In the genomic region with DNA sequence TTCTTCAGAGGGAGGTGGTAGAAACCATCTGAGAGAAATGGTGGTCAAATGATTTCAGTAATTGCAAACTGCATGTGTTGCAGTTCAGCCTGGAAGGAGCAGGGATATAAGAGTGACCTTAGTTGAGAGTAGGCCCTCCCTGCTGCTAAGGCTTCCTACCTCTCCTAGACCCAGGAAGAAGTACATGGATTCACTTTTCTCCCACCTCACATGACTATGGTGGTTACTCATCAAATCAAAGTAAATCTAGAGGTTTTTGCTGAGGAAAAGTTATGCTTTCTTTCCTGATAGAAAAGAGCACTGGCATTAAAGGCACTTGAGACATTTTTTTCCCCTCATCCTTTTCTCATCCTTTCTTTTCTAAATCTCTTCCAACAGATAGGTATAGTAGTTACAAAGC, we compare ENCODE assay signal across 14 cellular contexts. TPM values are rescaled to one million over a fixed set of nuclear protein-coding genes. Genes with fewer than 3 reads are reported as not detected.
DNase-seq lines count a peak whose midpoint lies in the region; ATAC-seq and TF ChIP-seq lines count a peak whose summit lies in the region.
"Had no signal": no experiment of that assay in that cellular context is flagged by ENCODE, and none has a peak within 500 bp of the region (broad histone marks: within the 10 kb centered on the region; RNA-seq: fewer than 3 reads in every experiment).

No MANE protein-coding gene starts in this region.

- DNase-seq in GM23248 (no peak), SJSA1 (ENCODE audit: low read depth in 1 of 2, low spot score in 2 of 2) (no peak), epithelial cell of prostate (ENCODE audit: low read depth, low spot score) (no peak), osteocyte (ENCODE audit: extremely low spot score, unreplicated experiment) (no peak), ACHN (no peak), amniotic stem cell (lab: John Stamatoyannopoulos, UW) (no peak)
- no peak for DNase-seq in activated effector memory CD4-positive, alpha-beta T cell treated with Interleukin-2 at 50 U/mL for 16 hours
- DNase-seq: BE2C; CD8-positive, alpha-beta memory T cell; NCI-H187 treated with DMSO at 0.1 percent for 48 hours; NCI-H2171 treated with DMSO at 0.1 percent for 48 hours; NCI-H510A; SJCRH30 had no signal

- no peaks in the 10 kb centered on the region for H3K27me3 Mint-ChIP-seq in osteocyte (ENCODE audit: unreplicated experiment)

- H3K36me3 Mint-ChIP-seq in osteocyte (ENCODE audit: unreplicated experiment) = no peaks in the 10 kb centered on the region

- H3K27ac Mint-ChIP-seq in osteocyte (ENCODE audit: unreplicated experiment) = peak overlapping the region; percentile 96
- H3K27ac Mint-ChIP-seq: CD8-positive, alpha-beta memory T cell had no signal

- H2AFZ ChIP-seq in GM23248 = peak overlapping the region; percentile 8; the same call in 1 of the 2 replicates

- no peaks in the 10 kb centered on the region for H3K79me2 ChIP-seq in GM23248 (ENCODE audit: insufficient read depth)

- no peaks in the 10 kb centered on the region for H3K9me3 Mint-ChIP-seq in osteocyte (ENCODE audit: unreplicated experiment)
- H3K9me3 Mint-ChIP-seq: CD8-positive, alpha-beta memory T cell had no signal

- ATAC-seq in HG02981 (IDR thresholded peaks at IDR 0.05; ENCODE audit: unreplicated experiment) = no peak

- H3K9me3 ChIP-seq in GM23248 (ENCODE audit: low read depth) (no peaks in the 10 kb centered on the region), SJSA1 (replicated peaks) (no peaks in the 10 kb centered on the region)
- H3K9me3 ChIP-seq: BE2C, SJCRH30 had no signal

- no peak overlapping the region for H3K4me3 Mint-ChIP-seq in osteocyte (ENCODE audit: unreplicated experiment)
- H3K4me3 Mint-ChIP-seq: CD8-positive, alpha-beta memory T cell had no signal

- no peak overlapping the region for H3K4me2 ChIP-seq in GM23248 (ENCODE audit: unreplicated experiment)

- H3K27me3 ChIP-seq in GM23248 (replicated peaks; ENCODE audit: insufficient read depth) (no peaks in the 10 kb centered on the region), SJSA1 (replicated peaks) (no peaks in the 10 kb centered on the region)
- H3K27me3 ChIP-seq: BE2C, SJCRH30 had no signal

- H3K4me1 ChIP-seq in GM23248 (ENCODE audit: insufficient read depth) = peaks cover 54% of the 10 kb centered on the region
- peaks cover 46% of the 10 kb centered on the region for H3K4me1 ChIP-seq in SJSA1 (replicated peaks)

- peaks cover 47% of the 10 kb centered on the region for H3F3A ChIP-seq in GM23248 (ENCODE audit: insufficient read depth)

- H3K4me3 ChIP-seq in GM23248 (no peak overlapping the region), SJSA1 (no peak overlapping the region)
- H3K4me3 ChIP-seq: SJCRH30 had no signal

- in situ Hi-C loops in GM23248 (cut with MboI) = no loop called here
- in situ Hi-C loops in ACHN (cut with HindIII; ENCODE audit: low pct_ligation_motif_present, low pct_unique_long_range_greater_than_20kb, low sequenced_read_pairs) = no loop called here

- H3K27ac ChIP-seq in GM23248 (peak overlapping the region; percentile 87), SJSA1 (peak overlapping the region; percentile 67), epithelial cell of prostate (peak overlapping the region; percentile 99)
- H3K27ac ChIP-seq: SJCRH30 had no signal

- H3K36me3 ChIP-seq in GM23248 (ENCODE audit: low read depth) (no peaks in the 10 kb centered on the region), SJSA1 (no peaks in the 10 kb centered on the region)
- H3K36me3 ChIP-seq: BE2C, SJCRH30 had no signal

- peaks cover 4% of the 10 kb centered on the region; the same call in 1 of the 2 replicates for H3K9me2 ChIP-seq in GM23248 (ENCODE audit: insufficient read depth)

- no peaks in the 10 kb centered on the region for H4K20me1 ChIP-seq in GM23248 (ENCODE audit: insufficient read depth)

- H3K9ac ChIP-seq in GM23248 = peak overlapping the region; percentile 39; the same call in 1 of the 2 replicates

- no peak for TF ChIP-seq CTCF in osteocyte (IDR thresholded peaks at IDR 0.05)

- peaks cover 74% of the 10 kb centered on the region for H3K4me1 Mint-ChIP-seq in osteocyte (ENCODE audit: unreplicated experiment)

RNA-seq across cellular contexts. Expression of a gene that starts 43.2 kb away (rescaled TPM):
- total RNA-seq in GM23248 (2014; rRNA removed; shearing (Covaris generic)) = 0.32 TPM in 1 of 2 replicates, not detected in the other
- 0.43 and 1.3 TPM in 2 replicates for polyA plus RNA-seq in GM23248 (2016; fragmentation: Nextera tagmentation; extraction: Ambion mirVana)
- total RNA-seq in SJSA1 (2014; rRNA removed; shearing (Covaris generic)) = 0.16 TPM in 1 of 2 replicates, not detected in the other
- 0.55 and 1.0 TPM in 2 replicates for total RNA-seq in osteocyte
